ENCODE assay signal across 20 cellular contexts in the genomic region with DNA sequence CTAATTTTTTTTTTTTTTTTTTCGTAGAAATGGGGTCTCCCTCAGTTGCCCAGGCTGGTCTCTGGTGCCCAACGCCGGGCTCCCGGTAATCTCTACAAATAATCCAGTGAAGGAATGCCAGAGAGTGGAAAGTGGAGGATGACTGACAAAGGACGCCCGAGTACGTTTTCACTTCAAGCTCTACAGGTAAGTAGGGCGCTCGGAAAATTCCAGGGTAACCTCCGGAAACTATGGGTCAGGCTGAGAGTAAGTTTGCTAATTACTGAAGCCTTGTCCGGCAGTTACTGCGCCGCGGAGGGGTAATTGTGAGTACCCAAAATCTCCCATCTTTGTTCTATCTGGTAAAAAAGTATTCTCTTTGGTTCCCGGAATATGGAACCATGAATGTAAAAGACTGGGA.
"Had no signal": no experiment of that assay in that cellular context is flagged by ENCODE, and none has a peak within 500 bp of the region (broad histone marks: within the 10 kb centered on the region; RNA-seq: fewer than 3 reads in every experiment).

No MANE protein-coding gene starts in this region.

- H3K27ac ChIP-seq: coronary artery, foreskin keratinocyte, parathyroid adenoma, psoas muscle, right lobe of liver, tibial nerve had no signal

- H3K4me3 ChIP-seq: coronary artery, lung, psoas muscle, right lobe of liver, tibial nerve had no signal

- DNase-seq: effector CD4-positive, alpha-beta T cell; endodermal cell; erythroblast; foreskin keratinocyte; left colon; left ventricle myocardium superior; mesenchymal stem cell; naive thymus-derived CD4-positive, alpha-beta T cell; occipital lobe; psoas muscle; retina; right lobe of liver; stimulated activated CD4-positive, alpha-beta T cell treated with anti-CD3 and anti-CD28 coated beads, Interleukin-4, amount 100 ng/mL, for 1 hour; stimulated activated CD8-positive, alpha-beta memory T cell treated with anti-CD3 and anti-CD28 coated beads, Interleukin-4, amount 100 ng/mL, for 48 hours had no signal

- H3K27ac Mint-ChIP-seq: stimulated activated effector memory CD8-positive, alpha-beta T cell treated with anti-CD3 and anti-CD28 coated beads, Interleukin-12 subunit alpha, Interleukin-12 subunit beta, amount 100 ng/mL, for 72 hours; stimulated activated naive CD8-positive, alpha-beta T cell treated with anti-CD3 and anti-CD28 coated beads, Interleukin-15, Interleukin-2, amounts not matched to agents 100 ng/mL and 50 ng/mL, for 24 hours had no signal

- H3K4me3 Mint-ChIP-seq: stimulated activated effector memory CD8-positive, alpha-beta T cell treated with anti-CD3 and anti-CD28 coated beads, Interleukin-12 subunit alpha, Interleukin-12 subunit beta, amount 100 ng/mL, for 72 hours had no signal

- ATAC-seq: foreskin keratinocyte; left colon; left ventricle myocardium superior; naive thymus-derived CD4-positive, alpha-beta T cell; psoas muscle; right lobe of liver; stimulated activated effector memory CD8-positive, alpha-beta T cell treated with anti-CD3 and anti-CD28 coated beads, Interleukin-12 subunit alpha, Interleukin-12 subunit beta, amount 100 ng/mL, for 72 hours had no signal

- H2AFZ ChIP-seq: parathyroid adenoma had no signal

- H3K79me2 ChIP-seq: parathyroid adenoma had no signal

- H3K4me1 ChIP-seq: parathyroid adenoma, right lobe of liver had no signal

- H3K27me3 ChIP-seq: right lobe of liver, tibial nerve had no signal
